Comparison of ENCODE assay signal across 10 cellular contexts in genomic region chr2:25586726-25587144, GRCh38.
DNase-seq lines count a peak whose midpoint lies in the region; ATAC-seq, FAIRE-seq and TF ChIP-seq lines count a peak whose summit lies in the region.
"Had no signal": no experiment of that assay in that cellular context is flagged by ENCODE, and none has a peak within 500 bp of the region (broad histone marks: within the 10 kb centered on the region; RNA-seq: fewer than 3 reads in every experiment).

No MANE protein-coding gene starts in this region.

- H3K79me2 ChIP-seq in endothelial cell of umbilical vein (ENCODE audit: control insufficient read depth, insufficient read depth, low read length), result no peaks in the 10 kb centered on the region

- in situ Hi-C loops in GM13977 (cut with MboI; ENCODE audit: low pct_unique_long_range_greater_than_20kb, low sequenced_read_pairs, unreplicated experiment), result no loop called here

- no peak overlapping the region for H3K4me3 ChIP-seq in endothelial cell of umbilical vein (replicated peaks in 1 of 3; ENCODE audit: insufficient read depth in 1 of 3, low read depth in 1 of 3, low read length in 3 of 3)
- H3K4me3 ChIP-seq in heart left ventricle, result no peak overlapping the region

- H2AFZ ChIP-seq in endothelial cell of umbilical vein (ENCODE audit: low read depth, low read length), result no peak overlapping the region

- intact Hi-C loops in endothelial cell of umbilical vein (cut with micrococcal nuclease) (no loop called here), heart left ventricle (cut with DNase I) (no loop called here)
- intact Hi-C loops in CD4-positive, alpha-beta T cell (cut with DNase I, micrococcal nuclease), result no loop called here

- H3K9me1 ChIP-seq in endothelial cell of umbilical vein (replicated peaks; ENCODE audit: control insufficient read depth, extremely low read depth, insufficient read depth, low read length), result no peaks in the 10 kb centered on the region

- no peaks in the 10 kb centered on the region for H3K27me3 Mint-ChIP-seq in CD4-positive, alpha-beta T cell
- H3K27me3 Mint-ChIP-seq: T-cell had no signal

- CTCF ChIA-PET in endothelial cell of umbilical vein (lab: Charles Lee), result interaction anchor here (0.7 to 2.8 kb wide), 6 partner anchors 17 to 1350 kb away, joined by 3 to 13 read pairs (median 3); no protein-coding TSS in a partner anchor
- CTCF ChIA-PET in CD4-positive, alpha-beta T cell (lab: Charles Lee), result no interaction called here

- dilution Hi-C loops in endothelial cell of umbilical vein (cut with MboI; ENCODE audit: extremely low pct_ligation_motif_present, low sequenced_read_pairs), result no loop called here

- BruUV-seq in endothelial cell of umbilical vein (replicated peaks; lab: Mats Ljungman, UMichigan), result no TSS peak

- H3K4me1 ChIP-seq in endothelial cell of umbilical vein (ENCODE audit: control insufficient read depth, extremely low read depth, insufficient read depth, low read length) (peaks cover 11% of the 10 kb centered on the region), heart left ventricle (peaks cover 0 to 40% (median 0%) of the 10 kb centered on the region in 12 donors)

- H3K36me3 ChIP-seq in endothelial cell of umbilical vein (ENCODE audit: control insufficient read depth in 2 of 2, extremely low read depth in 1 of 2, insufficient read depth in 2 of 2, low read length in 2 of 2), result no peaks in the 10 kb centered on the region
- H3K36me3 ChIP-seq in heart left ventricle, result no peaks in the 10 kb centered on the region

- H3K27ac ChIP-seq in endothelial cell of umbilical vein (ENCODE audit: insufficient read depth, low read depth, low read length) (no peak overlapping the region), heart left ventricle (no peak overlapping the region)
- no peak overlapping the region for H3K27ac ChIP-seq in CD4-positive, alpha-beta T cell (ENCODE audit: low read depth, low read length)

- H3K27me3 ChIP-seq in endothelial cell of umbilical vein (ENCODE audit: control insufficient read depth in 2 of 2, insufficient read depth in 2 of 2, low read length in 2 of 2) (no peaks in the 10 kb centered on the region), heart left ventricle (no peaks in the 10 kb centered on the region)
- no peaks in the 10 kb centered on the region for H3K27me3 ChIP-seq in CD4-positive, alpha-beta T cell (ENCODE audit: control insufficient read depth, insufficient read depth, low read length)

- H3K9me3 Mint-ChIP-seq in CD4-positive, alpha-beta T cell, result no peaks in the 10 kb centered on the region
- H3K9me3 Mint-ChIP-seq: T-cell had no signal

- H3K4me1 Mint-ChIP-seq in CD4-positive, alpha-beta T cell (ENCODE audit: low read depth), result peaks cover under 1% of the 10 kb centered on the region

- DNase-seq in GM13977 (ENCODE audit: low spot score), result peak; percentile 57
- DNase-seq in endothelial cell of umbilical vein (ENCODE audit: low read depth, low spot score), result peak; percentile 34
- no peak for DNase-seq in CD4-positive, alpha-beta T cell
- no peak for DNase-seq in frontal cortex (ENCODE audit: low spot score in 2 of 2)
- DNase-seq in MV-4-11 (lab: John Stamatoyannopoulos, UW), result no peak
- no peak for DNase-seq in heart left ventricle
- DNase-seq: T-cell had no signal

- TF ChIP-seq POLR2A in endothelial cell of umbilical vein (IDR thresholded peaks at IDR 0.05; ENCODE audit: low read depth, low read length), result no peak
- TF ChIP-seq POLR2A in heart left ventricle (IDR thresholded peaks at IDR 0.05), result no peak

- no peak overlapping the region for H3K4me2 ChIP-seq in endothelial cell of umbilical vein (ENCODE audit: insufficient read depth, low read length)

- no peaks in the 10 kb centered on the region for H3K36me3 Mint-ChIP-seq in CD4-positive, alpha-beta T cell (ENCODE audit: low read depth)

- POLR2A ChIA-PET in endothelial cell of umbilical vein (lab: Charles Lee), result no interaction called here
- POLR2A ChIA-PET in CD4-positive, alpha-beta T cell (lab: Charles Lee), result no interaction called here

- no peak overlapping the region for H3K4me3 Mint-ChIP-seq in CD4-positive, alpha-beta T cell
- H3K4me3 Mint-ChIP-seq: T-cell had no signal

- FAIRE-seq in endothelial cell of umbilical vein (lab: Jason Lieb, UNC) (no peak), frontal cortex (lab: Jason Lieb, UNC) (no peak)

- H3K27ac Mint-ChIP-seq in CD4-positive, alpha-beta T cell, result no peak overlapping the region
- H3K27ac Mint-ChIP-seq: T-cell had no signal

- TF ChIP-seq CTCF in GM13977 (IDR thresholded peaks at IDR 0.05; ENCODE audit: extremely low read depth, insufficient read depth, missing control alignments) (no peak), endothelial cell of umbilical vein (IDR thresholded peaks at IDR 0.05; ENCODE audit: extremely low read depth in 1 of 2, insufficient read depth in 1 of 2, low read depth in 1 of 2, low read length in 2 of 2) (no peak), heart left ventricle (IDR thresholded peaks at IDR 0.05) (no peak)
- TF ChIP-seq CTCF in CD4-positive, alpha-beta T cell (IDR thresholded peaks at IDR 0.05), result no peak

- no peaks in the 10 kb centered on the region for H4K20me1 ChIP-seq in endothelial cell of umbilical vein (replicated peaks; ENCODE audit: control insufficient read depth, extremely low read depth, insufficient read depth, low read length)

- H3K9me3 ChIP-seq in endothelial cell of umbilical vein (replicated peaks; ENCODE audit: control insufficient read depth, insufficient read depth, low read length) (no peaks in the 10 kb centered on the region), heart left ventricle (no peaks in the 10 kb centered on the region)
- no peaks in the 10 kb centered on the region for H3K9me3 ChIP-seq in CD4-positive, alpha-beta T cell (ENCODE audit: control insufficient read depth, low read length)

- no peak overlapping the region for H3K9ac ChIP-seq in endothelial cell of umbilical vein (replicated peaks; ENCODE audit: extremely low read depth, insufficient read depth, low read length)

- ATAC-seq in GM21367 (IDR thresholded peaks at IDR 0.05; ENCODE audit: unreplicated experiment) (peak; percentile 66), HG03439 (IDR thresholded peaks at IDR 0.05; ENCODE audit: unreplicated experiment) (peak; percentile 75), heart left ventricle (no peak)
- no peak for ATAC-seq in CD4-positive, alpha-beta T cell (ENCODE audit: poor library complexity)
- ATAC-seq: HCT116, T-cell had no signal

- 93 to 94% (median 93%) methylated on average over 4 of the region's 4 CpGs for WGBS in heart left ventricle, 4 donors

TF ChIP-seq in endothelial cell of umbilical vein, 7 proteins besides CTCF, POLR2A, EP300 and RAD21:
- TF ChIP-seq JUN (IDR thresholded peaks at IDR 0.05; ENCODE audit: borderline replicate concordance, insufficient read depth, insufficient read length, low read depth) (no peak), GATA2 (IDR thresholded peaks at IDR 0.05; ENCODE audit: insufficient read depth, insufficient read length, low read depth, low read length) (no peak), EZH2 (IDR thresholded peaks at IDR 0.05; ENCODE audit: borderline replicate concordance, low read depth, low read length, severe bottlenecking) (no peak), MYC (IDR thresholded peaks at IDR 0.05; ENCODE audit: low read depth, low read length) (no peak), POLR2AphosphoS5 (IDR thresholded peaks at IDR 0.05; ENCODE audit: insufficient read depth, low read depth, low read length) (no peak), MAX (IDR thresholded peaks at IDR 0.05; ENCODE audit: insufficient read depth, insufficient read length) (no peak), FOS (IDR thresholded peaks at IDR 0.05; ENCODE audit: borderline replicate concordance, insufficient read depth, low read length) (no peak)

Comparison
In these comparisons a context has a peak if more than half of its experiments do, and no peak if none do; other contexts are left out.
1. DNase-seq: peak in GM13977 (single experiment) and endothelial cell of umbilical vein (single experiment); none in CD4-positive, alpha-beta T cell (0 of 10), frontal cortex (0 of 2), MV-4-11 (single experiment) and heart left ventricle (0 of 5).
2. ATAC-seq: peak in GM21367 (single experiment) and HG03439 (single experiment); none in CD4-positive, alpha-beta T cell (single experiment) and heart left ventricle (0 of 4).